In genomic region chr13:40928980-40929379, GRCh38 we compare ENCODE assay signal across 15 cellular contexts.
DNase-seq lines count a peak whose midpoint lies in the region; ATAC-seq and TF ChIP-seq lines count a peak whose summit lies in the region.
"Had no signal": no experiment of that assay in that cellular context is flagged by ENCODE, and none has a peak within 500 bp of the region (broad histone marks: within the 10 kb centered on the region; RNA-seq: fewer than 3 reads in every experiment).

No MANE protein-coding gene starts in this region.

- no peak overlapping the region for H3K4me3 Mint-ChIP-seq in activated naive CD4-positive, alpha-beta T cell treated with anti-CD3 and anti-CD28 coated beads, Interleukin-2, amount 50 U/mL, for 24 hours
- H3K4me3 Mint-ChIP-seq in T-cell, result no peak overlapping the region
- no peak overlapping the region for H3K4me3 Mint-ChIP-seq in central memory CD8-positive, alpha-beta T cell
- H3K4me3 Mint-ChIP-seq in stimulated activated memory B cell treated with anti-CD40 and anti-IgM and Interleukin-4, amounts not matched to agents 10 μg/mL and 1 μg/mL and 100 μg/mL, for 72 hours, result no peak overlapping the region

- peaks cover 25% of the 10 kb centered on the region for H3K4me1 Mint-ChIP-seq in activated naive CD4-positive, alpha-beta T cell treated with anti-CD3 and anti-CD28 coated beads, Interleukin-2, amount 50 U/mL, for 24 hours
- H3K4me1 Mint-ChIP-seq in T-cell, result peaks cover 19 to 22% (median 21%) of the 10 kb centered on the region in 3 donors
- peaks cover 12% of the 10 kb centered on the region for H3K4me1 Mint-ChIP-seq in central memory CD8-positive, alpha-beta T cell
- H3K4me1 Mint-ChIP-seq in stimulated activated memory B cell treated with anti-CD40 and anti-IgM and Interleukin-4, amounts not matched to agents 10 μg/mL and 1 μg/mL and 100 μg/mL, for 72 hours, result peaks cover 29% of the 10 kb centered on the region

- POLR2A ChIA-PET in T-cell (lab: Charles Lee), result interaction anchor here in 1 of 2 donors (0.6 kb wide), 1 partner anchor 1278 kb away, joined by 3 read pairs; no protein-coding TSS in a partner anchor

- CTCF ChIA-PET in T-cell (lab: Charles Lee), result interaction anchor here (0.6 to 1.2 kb wide), 2 partner anchors 11 to 45 kb away, joined by 3 to 9 read pairs; no protein-coding TSS in a partner anchor

- ATAC-seq in T-cell (replicated peaks in 1 of 4) (peak in 1 of 4 experiments; percentile 19), HG03175 (IDR thresholded peaks at IDR 0.05; ENCODE audit: unreplicated experiment) (no peak), GM18505 (IDR thresholded peaks at IDR 0.05; ENCODE audit: unreplicated experiment) (no peak)
- ATAC-seq in central memory CD8-positive, alpha-beta T cell (replicated peaks; ENCODE audit: extremely low read depth, poor library complexity, severe bottlenecking), result peak; percentile 36
- ATAC-seq in stimulated activated memory B cell treated with anti-CD40 and anti-IgM and Interleukin-4, amounts not matched to agents 10 μg/mL and 1 μg/mL and 100 μg/mL, for 72 hours, result no peak

- no peak for DNase-seq in activated naive CD4-positive, alpha-beta T cell treated with Interleukin-2 at 50 U/mL for 16 hours
- no peak for DNase-seq in T-cell
- DNase-seq in central memory CD8-positive, alpha-beta T cell (ENCODE audit: low spot score in 2 of 2), result no peak
- no peak for DNase-seq in NCI-H510A treated with DMSO at 0.1 percent for 48 hours (lab: John Stamatoyannopoulos, UW)
- DNase-seq: ACHN, DMS153, Kasumi-1, NCI-H1417, NCI-H2029, NCI-H510A, SHP77 treated with DMSO at 0.1 percent for 48 hours had no signal

- TF ChIP-seq POLR2A in GM18505 (IDR thresholded peaks at IDR 0.05; ENCODE audit: borderline replicate concordance, extremely low read depth, insufficient read depth, insufficient read length), result no peak

- H3K27ac Mint-ChIP-seq in activated naive CD4-positive, alpha-beta T cell treated with anti-CD3 and anti-CD28 coated beads, Interleukin-2, amount 50 U/mL, for 24 hours, result peak overlapping the region; percentile 35
- H3K27ac Mint-ChIP-seq in T-cell, result peak overlapping the region; percentile 65 to 66
- no peak overlapping the region for H3K27ac Mint-ChIP-seq in central memory CD8-positive, alpha-beta T cell (ENCODE audit: low read depth)
- peak overlapping the region; percentile 49 for H3K27ac Mint-ChIP-seq in stimulated activated memory B cell treated with anti-CD40 and anti-IgM and Interleukin-4, amounts not matched to agents 10 μg/mL and 1 μg/mL and 100 μg/mL, for 72 hours

- H3K27me3 Mint-ChIP-seq in activated naive CD4-positive, alpha-beta T cell treated with anti-CD3 and anti-CD28 coated beads, Interleukin-2, amount 50 U/mL, for 24 hours, result no peaks in the 10 kb centered on the region
- no peaks in the 10 kb centered on the region for H3K27me3 Mint-ChIP-seq in T-cell
- H3K27me3 Mint-ChIP-seq in central memory CD8-positive, alpha-beta T cell, result no peaks in the 10 kb centered on the region
- H3K27me3 Mint-ChIP-seq in stimulated activated memory B cell treated with anti-CD40 and anti-IgM and Interleukin-4, amounts not matched to agents 10 μg/mL and 1 μg/mL and 100 μg/mL, for 72 hours, result no peaks in the 10 kb centered on the region

- peaks cover 16% of the 10 kb centered on the region for H3K36me3 Mint-ChIP-seq in activated naive CD4-positive, alpha-beta T cell treated with anti-CD3 and anti-CD28 coated beads, Interleukin-2, amount 50 U/mL, for 24 hours
- H3K36me3 Mint-ChIP-seq in T-cell, result peaks cover 32% of the 10 kb centered on the region
- peaks cover 32% of the 10 kb centered on the region for H3K36me3 Mint-ChIP-seq in central memory CD8-positive, alpha-beta T cell (ENCODE audit: insufficient read depth)
- H3K36me3 Mint-ChIP-seq in stimulated activated memory B cell treated with anti-CD40 and anti-IgM and Interleukin-4, amounts not matched to agents 10 μg/mL and 1 μg/mL and 100 μg/mL, for 72 hours, result peaks cover 28% of the 10 kb centered on the region

- no peaks in the 10 kb centered on the region for H3K9me3 Mint-ChIP-seq in activated naive CD4-positive, alpha-beta T cell treated with anti-CD3 and anti-CD28 coated beads, Interleukin-2, amount 50 U/mL, for 24 hours
- no peaks in the 10 kb centered on the region for H3K9me3 Mint-ChIP-seq in T-cell
- no peaks in the 10 kb centered on the region for H3K9me3 Mint-ChIP-seq in central memory CD8-positive, alpha-beta T cell
- no peaks in the 10 kb centered on the region for H3K9me3 Mint-ChIP-seq in stimulated activated memory B cell treated with anti-CD40 and anti-IgM and Interleukin-4, amounts not matched to agents 10 μg/mL and 1 μg/mL and 100 μg/mL, for 72 hours
